ENCODE assay signal across 27 cellular contexts in genomic region chr18:70024088-70024487, GRCh38.
"Had no signal": no experiment of that assay in that cellular context is flagged by ENCODE, and none has a peak within 500 bp of the region (broad histone marks: within the 10 kb centered on the region; RNA-seq: fewer than 3 reads in every experiment).

No MANE protein-coding gene starts in this region.

- H3K4me1 ChIP-seq: ascending aorta, gastroesophageal sphincter, stomach, upper lobe of left lung had no signal

- H3K36me3 ChIP-seq: thyroid gland had no signal

- H3K9me3 Mint-ChIP-seq: activated naive CD4-positive, alpha-beta T cell treated with anti-CD3 and anti-CD28 coated beads, Interleukin-2, amount 10 ng/mL, durations not matched to agents 7 days and 5 days; activated naive CD8-positive, alpha-beta T cell treated with anti-CD3 and anti-CD28 coated beads, Interleukin-2, amount 10 ng/mL, durations not matched to agents 7 days and 5 days; activated T-helper 1 cell treated with anti-CD3 and anti-CD28 coated beads, Interleukin-12 subunit alpha, Interleukin-12 subunit beta, Interleukin-2, Interleukin-4 antibody, amounts not matched to agents 30 ng/mL and 10 ng/mL and 1 ng/mL, durations not matched to agents 14 hours and 24 hours and 36 hours; stimulated activated naive B cell treated with anti-CD40 and anti-IgM and Interleukin-4, amounts not matched to agents 10 μg/mL and 1 μg/mL and 100 μg/mL, for 72 hours had no signal

- H3K27me3 ChIP-seq: ascending aorta, dorsolateral prefrontal cortex, gastroesophageal sphincter, hepatocyte, stomach, thyroid gland, upper lobe of left lung had no signal

- DNase-seq: activated CD4-positive, alpha-beta T cell treated with anti-CD3 and anti-CD28 coated beads for 36 hours; activated CD4-positive, CD25-positive, alpha-beta regulatory T cell; activated CD8-positive, alpha-beta memory T cell treated with anti-CD3 and anti-CD28 coated beads for 24 hours; activated effector memory CD4-positive, alpha-beta T cell treated with anti-CD3 and anti-CD28 coated beads, Interleukin-2, amount 50 U/mL, for 16 hours; activated naive CD4-positive, alpha-beta T cell treated with anti-CD3 and anti-CD28 coated beads, Interleukin-2, amount 10 ng/mL, durations not matched to agents 7 days and 5 days; activated naive CD8-positive, alpha-beta T cell treated with anti-CD3 and anti-CD28 coated beads, Interleukin-2, amount 10 ng/mL, durations not matched to agents 7 days and 5 days; dorsolateral prefrontal cortex; effector memory CD4-positive, alpha-beta T cell; islet precursor cell; left cardiac atrium; mammary epithelial cell; midbrain; naive thymus-derived CD4-positive, alpha-beta T cell; right cardiac atrium; stimulated activated CD4-positive, alpha-beta T cell treated with anti-CD3 and anti-CD28 coated beads, Interleukin-15, amount 100 ng/mL, for 24 hours; stimulated activated CD4-positive, alpha-beta T cell treated with anti-CD3 and anti-CD28 coated beads, Interleukin-2, amount 100 ng/mL, for 24 hours; stimulated activated naive B cell treated with anti-CD40 and anti-IgM and Interleukin-4, amounts not matched to agents 10 μg/mL and 1 μg/mL and 100 μg/mL, for 72 hours; stomach; T1000; thyroid gland; upper lobe of left lung had no signal

- H3K4me3 ChIP-seq: ascending aorta, coronary artery, dorsolateral prefrontal cortex, gastroesophageal sphincter, hepatocyte, stomach, thyroid gland, upper lobe of left lung had no signal

- H3K27ac Mint-ChIP-seq: activated CD4-positive, alpha-beta T cell treated with anti-CD3 and anti-CD28 coated beads for 36 hours; activated naive CD4-positive, alpha-beta T cell treated with anti-CD3 and anti-CD28 coated beads, Interleukin-2, amount 10 ng/mL, durations not matched to agents 7 days and 5 days; activated T-helper 1 cell treated with anti-CD3 and anti-CD28 coated beads, Interleukin-12 subunit alpha, Interleukin-12 subunit beta, Interleukin-2, Interleukin-4 antibody, amounts not matched to agents 30 ng/mL and 10 ng/mL and 1 ng/mL, durations not matched to agents 14 hours and 24 hours and 36 hours; stimulated activated naive B cell treated with anti-CD40 and anti-IgM and Interleukin-4, amounts not matched to agents 10 μg/mL and 1 μg/mL and 100 μg/mL, for 72 hours had no signal

- H3K27ac ChIP-seq: ascending aorta, coronary artery, dorsolateral prefrontal cortex, gastroesophageal sphincter, hepatocyte, stomach, thyroid gland, upper lobe of left lung had no signal

- H3K4me1 Mint-ChIP-seq: activated CD4-positive, alpha-beta T cell treated with anti-CD3 and anti-CD28 coated beads for 36 hours; activated naive CD4-positive, alpha-beta T cell treated with anti-CD3 and anti-CD28 coated beads, Interleukin-2, amount 10 ng/mL, durations not matched to agents 7 days and 5 days; stimulated activated naive B cell treated with anti-CD40 and anti-IgM and Interleukin-4, amounts not matched to agents 10 μg/mL and 1 μg/mL and 100 μg/mL, for 72 hours had no signal

- H3K4me3 Mint-ChIP-seq: activated CD4-positive, alpha-beta T cell treated with anti-CD3 and anti-CD28 coated beads for 36 hours; activated naive CD4-positive, alpha-beta T cell treated with anti-CD3 and anti-CD28 coated beads, Interleukin-2, amount 10 ng/mL, durations not matched to agents 7 days and 5 days; activated naive CD8-positive, alpha-beta T cell treated with anti-CD3 and anti-CD28 coated beads, Interleukin-2, amount 10 ng/mL, durations not matched to agents 7 days and 5 days; activated T-helper 1 cell treated with anti-CD3 and anti-CD28 coated beads, Interleukin-12 subunit alpha, Interleukin-12 subunit beta, Interleukin-2, Interleukin-4 antibody, amounts not matched to agents 30 ng/mL and 10 ng/mL and 1 ng/mL, durations not matched to agents 14 hours and 24 hours and 36 hours; brain; naive thymus-derived CD4-positive, alpha-beta T cell; stimulated activated naive B cell treated with anti-CD40 and anti-IgM and Interleukin-4, amounts not matched to agents 10 μg/mL and 1 μg/mL and 100 μg/mL, for 72 hours had no signal

- H3K9me3 ChIP-seq: ascending aorta, gastroesophageal sphincter, stomach, thyroid gland, upper lobe of left lung had no signal

- H3K27me3 Mint-ChIP-seq: activated CD4-positive, alpha-beta T cell treated with anti-CD3 and anti-CD28 coated beads for 36 hours; activated naive CD4-positive, alpha-beta T cell treated with anti-CD3 and anti-CD28 coated beads, Interleukin-2, amount 10 ng/mL, durations not matched to agents 7 days and 5 days; activated naive CD8-positive, alpha-beta T cell treated with anti-CD3 and anti-CD28 coated beads, Interleukin-2, amount 10 ng/mL, durations not matched to agents 7 days and 5 days; naive thymus-derived CD4-positive, alpha-beta T cell; stimulated activated naive B cell treated with anti-CD40 and anti-IgM and Interleukin-4, amounts not matched to agents 10 μg/mL and 1 μg/mL and 100 μg/mL, for 72 hours had no signal
